8 cellular contexts compared by ENCODE assay signal in the genomic region with DNA sequence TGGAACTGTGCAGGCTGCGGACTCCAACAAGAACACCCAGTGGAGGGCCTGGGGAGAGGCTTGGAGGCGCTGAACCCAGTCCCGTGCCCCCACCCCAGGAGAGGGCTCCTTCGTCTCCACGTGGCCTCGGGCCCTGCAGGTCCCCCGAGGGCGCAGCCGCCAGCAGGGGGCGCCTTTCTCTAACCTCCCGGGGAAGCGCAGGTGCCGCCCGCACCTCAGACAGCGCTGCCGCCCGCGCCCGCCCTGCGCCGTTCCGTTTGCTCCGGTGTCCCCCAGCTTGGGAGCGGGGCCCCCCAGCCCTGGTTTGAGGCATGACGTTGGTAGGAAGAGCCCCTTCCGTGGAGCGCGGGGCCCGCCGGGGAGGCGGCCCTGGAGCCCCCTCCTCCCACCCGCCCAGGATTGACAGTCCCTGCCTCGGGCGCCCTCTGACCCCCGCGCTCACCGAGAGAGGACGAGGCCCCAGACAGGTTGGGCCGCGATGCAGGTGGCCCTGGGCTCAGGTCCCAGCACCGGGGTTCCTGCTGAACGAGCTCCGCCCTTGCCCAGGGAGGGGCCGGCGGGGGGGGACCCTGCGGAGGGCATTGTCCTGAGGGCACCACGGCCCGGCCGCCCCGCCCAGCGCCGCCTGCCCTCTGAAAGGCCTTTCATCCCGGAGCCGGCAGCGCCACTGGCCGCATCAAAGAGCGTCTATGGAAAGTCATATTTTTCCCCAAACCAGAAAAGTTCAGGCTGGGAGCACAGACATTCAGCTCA. TPM values are rescaled to one million over a fixed set of nuclear protein-coding genes. Genes with fewer than 3 reads are reported as not detected.
DNase-seq lines count a peak whose midpoint lies in the region; ATAC-seq and TF ChIP-seq lines count a peak whose summit lies in the region.

No MANE protein-coding gene starts in this region.

- POLR2A ChIA-PET in AG04449 (lab: Yijun Ruan, JAX) (no interaction called here), RWPE1 (lab: Yijun Ruan, JAX; ENCODE audit: low non-redundant PET) (interaction anchor here (0.6 kb wide), 1 partner anchor 179 kb away, joined by 4 read pairs; no protein-coding TSS in a partner anchor)

- H3F3A ChIP-seq in GM23248 (ENCODE audit: insufficient read depth): peaks cover 14% of the 10 kb centered on the region; the same call in 1 of the 2 replicates

- H3K9ac ChIP-seq in GM23248 (no peak overlapping the region; the same call in 1 of the 2 replicates), subcutaneous abdominal adipose tissue (ENCODE audit: low read length in 5 of 5) (no peak overlapping the region)

- H3K9me2 ChIP-seq in GM23248 (ENCODE audit: insufficient read depth): no peaks in the 10 kb centered on the region

- no peaks in the 10 kb centered on the region for H3K9me3 ChIP-seq in GM23248 (ENCODE audit: low read depth)
- peaks cover 0 to 5% (median 2%) of the 10 kb centered on the region in 5 donors for H3K9me3 ChIP-seq in subcutaneous abdominal adipose tissue (ENCODE audit: control insufficient read depth in 5 of 5, low read length in 5 of 5)

- H3K27ac ChIP-seq in GM23248 (no peak overlapping the region), RWPE1 (peak overlapping the region; percentile 99), subcutaneous abdominal adipose tissue (ENCODE audit: low read depth, low read length) (no peak overlapping the region)

- in situ Hi-C loops in GM23248 (cut with MboI): no loop called here

- CTCF ChIA-PET in AG04449 (lab: Yijun Ruan, JAX) (interaction anchor here (0.7 to 4.6 kb wide), 26 partner anchors 10 to 454 kb away, joined by 3 to 51 read pairs (median 4); partner anchors contain the start of gene PDGFA), RWPE1 (lab: Yijun Ruan, JAX) (interaction anchor here (0.6 to 1.6 kb wide), 18 partner anchors 9 to 672 kb away, joined by 3 to 7 read pairs (median 4); partner anchors contain the start of gene PDGFA)

- peak overlapping the region; percentile 48 for H3K4me2 ChIP-seq in GM23248 (ENCODE audit: unreplicated experiment)

- H3K4me3 ChIP-seq in AG04449 (ENCODE audit: low read depth, low read length) (peak overlapping the region; percentile 3; the same call in 1 of the 2 replicates), GM23248 (0 out of 2 replicates have a peak overlapping the region, but pooled peaks have one; percentile 31), subcutaneous abdominal adipose tissue (ENCODE audit: low read depth in 1 of 5, low read length in 5 of 5) (peak overlapping the region in 3 of 5 donors; percentile 30 to 54 (median 31))

- WGBS in GM23248 (ENCODE audit: low coverage in 1 of 2, low lambda C conversion rate in 2 of 2, missing lambda C conversion rate in 2 of 2), 2 experiments: 3 to 6% methylated on average over 17 to 52 of the region's 57 CpGs

- H3K4me1 ChIP-seq in GM23248 (ENCODE audit: insufficient read depth) (no peaks in the 10 kb centered on the region), subcutaneous abdominal adipose tissue (ENCODE audit: control insufficient read depth in 5 of 5, insufficient read depth in 5 of 5, low read length in 5 of 5) (peaks cover 0 to 17% (median 15%) of the 10 kb centered on the region in 5 donors)

- no peaks in the 10 kb centered on the region for H3K36me3 ChIP-seq in GM23248 (ENCODE audit: low read depth)
- H3K36me3 ChIP-seq in subcutaneous abdominal adipose tissue (ENCODE audit: control insufficient read depth in 5 of 5, insufficient read depth in 5 of 5, low read length in 5 of 5): no peaks in the 10 kb centered on the region

- H4K20me1 ChIP-seq in GM23248 (ENCODE audit: insufficient read depth): no peaks in the 10 kb centered on the region

- no peak for ATAC-seq in GM21723 (IDR thresholded peaks at IDR 0.05; ENCODE audit: unreplicated experiment)

- no peaks in the 10 kb centered on the region for H3K79me2 ChIP-seq in GM23248 (ENCODE audit: insufficient read depth)

- DNase-seq in AG04449 (ENCODE audit: low read depth, low spot score) (no peak), GM23248 (peak; percentile 71), RWPE1 (ENCODE audit: low spot score) (peak; percentile 81), foreskin melanocyte (peak; percentile 18), occipital lobe (lab: John Stamatoyannopoulos, UW) (peak; percentile 20)
- peak; percentile 75 for DNase-seq in activated effector memory CD4-positive, alpha-beta T cell treated with Interleukin-2 at 50 U/mL for 16 hours

- TF ChIP-seq CTCF in AG04449 (IDR thresholded peaks at IDR 0.05; ENCODE audit: insufficient read depth, low read length, missing control alignments) (peak; percentile 84), RWPE1 (conservative IDR thresholded peaks at IDR 0.05; ENCODE audit: low read depth) (peak; percentile 93)

- no peak overlapping the region for H2AFZ ChIP-seq in GM23248

- H3K27me3 ChIP-seq in GM23248 (replicated peaks; ENCODE audit: insufficient read depth) (peaks cover 11% of the 10 kb centered on the region), subcutaneous abdominal adipose tissue (ENCODE audit: control insufficient read depth in 5 of 5, insufficient read depth in 4 of 5, low read length in 5 of 5) (peaks cover 4 to 21% (median 8%) of the 10 kb centered on the region in 5 donors)

RNA-seq across cellular contexts. Expression of gene FOXL3, which starts 42.9 kb away (rescaled TPM):
- total RNA-seq in GM23248 (2014; rRNA removed; shearing (Covaris generic)): not detected in 2 replicates
- polyA plus RNA-seq in GM23248 (2016; fragmentation: Nextera tagmentation; extraction: Ambion mirVana): not detected in 2 replicates
- total RNA-seq in occipital lobe: not detected
